In the genomic region with DNA sequence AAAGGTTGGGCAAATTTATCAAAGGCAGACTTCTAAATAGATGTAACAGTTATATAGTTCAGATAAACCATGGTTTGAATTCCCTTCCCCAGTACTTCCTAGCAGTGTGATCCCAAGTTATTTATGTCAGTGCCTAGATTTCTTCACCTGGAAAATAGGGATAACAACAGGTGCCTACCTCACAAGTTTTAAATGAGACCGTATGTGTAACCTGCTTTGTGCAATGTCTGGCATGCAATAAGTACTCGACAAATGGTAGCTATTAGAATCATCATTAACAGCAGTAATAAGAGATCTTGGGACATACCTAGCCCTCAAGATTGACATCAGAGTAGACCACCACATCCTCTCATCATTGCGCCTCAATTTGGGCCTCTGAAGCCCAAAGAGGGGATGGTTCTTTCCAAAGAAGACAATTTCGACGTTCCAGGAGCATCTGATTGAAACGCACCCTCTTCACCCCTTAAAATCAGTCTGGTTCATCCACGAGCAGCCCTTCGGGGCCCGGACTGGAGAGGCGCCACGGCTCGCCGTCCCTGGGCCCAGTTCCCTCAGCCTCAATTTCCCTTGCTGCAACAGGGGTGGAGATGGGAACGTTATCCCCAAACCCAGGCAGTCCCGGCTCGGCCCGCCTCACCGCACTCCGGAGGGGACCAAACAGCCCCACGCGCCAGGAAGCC, we compare ENCODE assay signal across 9 cellular contexts. TPM values are rescaled to one million over a fixed set of nuclear protein-coding genes. Genes with fewer than 3 reads are reported as not detected.
DNase-seq lines count a peak whose midpoint lies in the region; ATAC-seq and TF ChIP-seq lines count a peak whose summit lies in the region.
"Had no signal": no experiment of that assay in that cellular context is flagged by ENCODE, and none has a peak within 500 bp of the region (broad histone marks: within the 10 kb centered on the region; RNA-seq: fewer than 3 reads in every experiment).

No MANE protein-coding gene starts in this region.

- no peak for TF ChIP-seq RAD21 in SK-N-SH (IDR thresholded peaks at IDR 0.05; ENCODE audit: low read length)

- 6% methylated on average over 13 of the region's 21 CpGs for WGBS in SK-N-SH (ENCODE audit: low lambda C conversion rate)
- WGBS in psoas muscle, 3 donors, result 1% methylated on average over 21 of the region's 21 CpGs

- H3K4me3 ChIP-seq in SK-N-SH (ENCODE audit: low read depth in 2 of 2, low read length in 1 of 2) (peak overlapping the region; percentile 69 to 94), fibroblast of lung (replicated peaks in 1 of 4; ENCODE audit: control extremely low read depth in 1 of 4, insufficient read depth in 1 of 4, low read depth in 3 of 4, low read length in 4 of 4) (peak overlapping the region; percentile 80 to 96 (median 94)), psoas muscle (peak overlapping the region; percentile 76)

- H4K20me1 ChIP-seq in SK-N-SH (ENCODE audit: insufficient read depth) (no peaks in the 10 kb centered on the region), fibroblast of lung (ENCODE audit: control insufficient read depth, extremely low read depth, insufficient read depth, low read length) (no peaks in the 10 kb centered on the region)

- DNase-seq in NCI-H82 (lab: John Stamatoyannopoulos, UW), result peak; percentile 56
- DNase-seq in NCI-H82 treated with DMSO at 0.1 percent for 48 hours (lab: John Stamatoyannopoulos, UW; ENCODE audit: unreplicated experiment), result no peak
- DNase-seq in SK-N-SH, result no peak
- DNase-seq in fibroblast of lung (ENCODE audit: low read depth in 2 of 2), result peak in 1 of 2 donors; percentile 13
- no peak for DNase-seq in psoas muscle
- DNase-seq in stimulated activated CD4-positive, alpha-beta T cell treated with anti-CD3 and anti-CD28 coated beads, Interleukin-15, amount 100 ng/mL, for 24 hours, result no peak

- H3K36me3 ChIP-seq in SK-N-SH (replicated peaks in 1 of 2; ENCODE audit: control insufficient read depth in 1 of 2, insufficient read depth in 2 of 2, low read length in 1 of 2) (peaks cover 1 to 12% of the 10 kb centered on the region in 2 experiments), fibroblast of lung (ENCODE audit: control insufficient read depth, insufficient read depth, low read length) (peaks cover 4% of the 10 kb centered on the region), psoas muscle (ENCODE audit: insufficient read depth in 1 of 2, low read depth in 1 of 2) (peaks cover 0 to 8% of the 10 kb centered on the region in 2 donors)

- peak overlapping the region; percentile 71 to 86 for H3K27ac ChIP-seq in SK-N-SH (ENCODE audit: low read depth in 2 of 2, low read length in 1 of 2)
- peak overlapping the region; percentile 90 for H3K27ac ChIP-seq in fibroblast of lung (ENCODE audit: insufficient read depth, low read length)
- peak overlapping the region; percentile 94 for H3K27ac ChIP-seq in psoas muscle

- H3K4me2 ChIP-seq in SK-N-SH, result peak overlapping the region; percentile 88
- peak overlapping the region; percentile 99 for H3K4me2 ChIP-seq in fibroblast of lung (ENCODE audit: extremely low read depth, insufficient read depth, low read length)

- no peaks in the 10 kb centered on the region for H3K9me3 ChIP-seq in SK-N-SH
- H3K9me3 ChIP-seq in fibroblast of lung (ENCODE audit: control insufficient read depth, insufficient read depth, low read depth, low read length), result no peaks in the 10 kb centered on the region
- H3K9me3 ChIP-seq in psoas muscle, result no peaks in the 10 kb centered on the region

- H3K9ac ChIP-seq in SK-N-SH (peak overlapping the region; percentile 89), fibroblast of lung (ENCODE audit: insufficient read depth, low read length) (peak overlapping the region; percentile 88)

- no peaks in the 10 kb centered on the region for H3K27me3 ChIP-seq in SK-N-SH (ENCODE audit: insufficient read depth)
- no peaks in the 10 kb centered on the region for H3K27me3 ChIP-seq in fibroblast of lung (ENCODE audit: control insufficient read depth, insufficient read depth, low read length)
- no peaks in the 10 kb centered on the region for H3K27me3 ChIP-seq in psoas muscle (ENCODE audit: insufficient read depth in 3 of 3, low read length in 2 of 3)

- H2AFZ ChIP-seq in SK-N-SH (ENCODE audit: low read depth), result peak overlapping the region; percentile 77
- H2AFZ ChIP-seq in fibroblast of lung (ENCODE audit: low read length), result peak overlapping the region; percentile 90

- H3K79me2 ChIP-seq in SK-N-SH (ENCODE audit: insufficient read depth) (peaks cover 83% of the 10 kb centered on the region), fibroblast of lung (ENCODE audit: control insufficient read depth, insufficient read depth, low read length) (peaks cover 45% of the 10 kb centered on the region)

- TF ChIP-seq CTCF in SK-N-SH (IDR thresholded peaks at IDR 0.05) (no peak), fibroblast of lung (conservative IDR thresholded peaks at IDR 0.05 in 1 of 2, IDR thresholded peaks at IDR 0.05 in 1 of 2; ENCODE audit: low read depth in 1 of 2, low read length in 2 of 2) (no peak), psoas muscle (IDR thresholded peaks at IDR 0.05) (no peak)

- POLR2A ChIA-PET in SK-N-SH (lab: Yijun Ruan, JAX), result interaction anchor here (0.5 kb wide), 1 partner anchor 42 kb away, joined by 3 read pairs; no protein-coding TSS in a partner anchor

- peaks cover 10% of the 10 kb centered on the region for H3F3A ChIP-seq in SK-N-SH (replicated peaks; ENCODE audit: insufficient read depth)

- CTCF ChIA-PET in SK-N-SH (lab: Yijun Ruan, JAX), result interaction anchor here (2.8 kb wide), 1 partner anchor 32 kb away, joined by 9 read pairs; no protein-coding TSS in a partner anchor

- no peaks in the 10 kb centered on the region for H3K9me2 ChIP-seq in SK-N-SH

- TF ChIP-seq EP300 in SK-N-SH (IDR thresholded peaks at IDR 0.05; ENCODE audit: borderline replicate concordance in 1 of 2, low read depth in 1 of 2, low read length in 1 of 2), result no peak

- H3K4me1 ChIP-seq in SK-N-SH (ENCODE audit: control insufficient read depth in 1 of 2, insufficient read depth in 2 of 2, low read depth in 1 of 2, low read length in 1 of 2), result no peaks in the 10 kb centered on the region; a peak in 2 of 4 replicates
- H3K4me1 ChIP-seq in fibroblast of lung (ENCODE audit: control insufficient read depth, extremely low read depth, insufficient read depth, low read length), result no peaks in the 10 kb centered on the region
- peaks cover 19% of the 10 kb centered on the region for H3K4me1 ChIP-seq in psoas muscle

- intact Hi-C loops in psoas muscle (cut with DNase I), result loop anchor here (5.0 kb wide), 3 partner anchors 34 to 81 kb away; a partner anchor contains a TSS

- ATAC-seq in HG02943 (IDR thresholded peaks at IDR 0.05; ENCODE audit: low read depth, unreplicated experiment), result peak; percentile 38
- peak in 2 of 4 donors; percentile 2 to 6 for ATAC-seq in psoas muscle
- ATAC-seq in HG03097 (IDR thresholded peaks at IDR 0.05; ENCODE audit: low FRiP score, unreplicated experiment), result no peak

TF ChIP-seq in SK-N-SH, 30 proteins besides CTCF, POLR2A, EP300 and RAD21 (continues in another document):
- TF ChIP-seq SMC3 (IDR thresholded peaks at IDR 0.05; ENCODE audit: low read depth, low read length), result no peak
- TF ChIP-seq, protein P1, sequence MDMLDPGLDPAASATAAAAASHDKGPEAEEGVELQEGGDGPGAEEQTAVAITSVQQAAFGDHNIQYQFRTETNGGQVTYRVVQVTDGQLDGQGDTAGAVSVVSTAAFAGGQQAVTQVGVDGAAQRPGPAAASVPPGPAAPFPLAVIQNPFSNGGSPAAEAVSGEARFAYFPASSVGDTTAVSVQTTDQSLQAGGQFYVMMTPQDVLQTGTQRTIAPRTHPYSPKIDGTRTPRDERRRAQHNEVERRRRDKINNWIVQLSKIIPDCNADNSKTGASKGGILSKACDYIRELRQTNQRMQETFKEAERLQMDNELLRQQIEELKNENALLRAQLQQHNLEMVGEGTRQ (IDR thresholded peaks at IDR 0.05; ENCODE audit: borderline replicate concordance, low read depth, low read length), result no peak
- no peak for TF ChIP-seq TAF1 (IDR thresholded peaks at IDR 0.05; ENCODE audit: borderline replicate concordance, low read depth, low read length)
- no peak for TF ChIP-seq NRF1 (IDR thresholded peaks at IDR 0.05; ENCODE audit: low read depth, low read length)
- TF ChIP-seq FOSL2 (IDR thresholded peaks at IDR 0.05; ENCODE audit: borderline replicate concordance, low read depth), result no peak

RNA-seq across cellular contexts. Expression of a gene that starts 0.5 kb away (rescaled TPM):
- polyA plus RNA-seq in SK-N-SH (2012; rRNA removed) (27.2 and 33.7 TPM in 2 replicates), fibroblast of lung (45.2 and 54.1 TPM in 2 replicates), psoas muscle (10 to 100 TPM in 2 of 3 donors, 1 to 10 TPM in 1; 7.2 to 13.4 (median 12.1) TPM)
- polyA plus RNA-seq in SK-N-SH (2012; cell fraction: cytosol; rRNA removed), result 24.0 and 27.7 TPM in 2 replicates
- polyA plus RNA-seq in SK-N-SH (2012; cell fraction: nucleus; rRNA removed), result 36.5 and 55.0 TPM in 2 replicates
- total RNA-seq in fibroblast of lung (72.9 and 123 TPM in 2 replicates), psoas muscle (10 to 100 TPM; 21.5 to 42.6 (median 35.7) TPM)
- 48.0 and 51.9 TPM in 2 replicates for polyA plus RNA-seq in fibroblast of lung (2012)
- polyA minus RNA-seq in fibroblast of lung (ENCODE audit: low replicate concordance), result 160 and 273 TPM in 2 replicates

RNA-seq across cellular contexts. Expression of a gene that starts 0.6 kb away (rescaled TPM):
- polyA plus RNA-seq in SK-N-SH (2012; rRNA removed) (9.7 and 11.7 TPM in 2 replicates), fibroblast of lung (18.7 and 19.3 TPM in 2 replicates), psoas muscle (10 to 100 TPM in 2 of 3 donors, 1 to 10 TPM in 1; 8.5 to 11.3 (median 10.6) TPM)
- 7.4 and 8.1 TPM in 2 replicates for polyA plus RNA-seq in SK-N-SH (2012; cell fraction: cytosol; rRNA removed)
- polyA plus RNA-seq in SK-N-SH (2012; cell fraction: nucleus; rRNA removed), result 16.4 and 27.5 TPM in 2 replicates
- total RNA-seq in fibroblast of lung (19.8 and 23.9 TPM in 2 replicates), psoas muscle (10 to 100 TPM in 3 of 4 donors, 1 to 10 TPM in 1; 9.4 to 23.7 (median 17.4) TPM)
- polyA plus RNA-seq in fibroblast of lung (2012), result 13.0 and 14.8 TPM in 2 replicates
- polyA minus RNA-seq in fibroblast of lung (ENCODE audit: low replicate concordance), result 13.9 and 30.0 TPM in 2 replicates

RNA-seq across cellular contexts. Expression of a gene that starts 30.3 kb away (rescaled TPM):
- polyA plus RNA-seq in SK-N-SH (2012; rRNA removed) (not detected in 2 replicates), fibroblast of lung (not detected in 2 replicates), psoas muscle (under 1 TPM in 1 of 3 donors, not detected in 2; 0.06 TPM)
- polyA plus RNA-seq in SK-N-SH (2012; cell fraction: cytosol; rRNA removed), result not detected in 2 replicates
- not detected in 2 replicates for polyA plus RNA-seq in SK-N-SH (2012; cell fraction: nucleus; rRNA removed)
- total RNA-seq in fibroblast of lung (not detected in 2 replicates), psoas muscle (not detected)
- not detected in 2 replicates for polyA plus RNA-seq in fibroblast of lung (2012)
- polyA minus RNA-seq in fibroblast of lung (ENCODE audit: low replicate concordance), result not detected in 2 replicates
- total RNA-seq: dermis microvascular lymphatic vessel endothelial cell had no signal
